In genomic region chr15:32718082-32718821, GRCh38 we compare ENCODE assay signal across 8 cellular contexts. TPM values are rescaled to one million over a fixed set of nuclear protein-coding genes. Genes with fewer than 3 reads are reported as not detected.
DNase-seq lines count a peak whose midpoint lies in the region; ATAC-seq and TF ChIP-seq lines count a peak whose summit lies in the region.

No MANE protein-coding gene starts in this region.

- TF ChIP-seq POLR2A in body of pancreas (IDR thresholded peaks at IDR 0.05) (no peak), lower leg skin (IDR thresholded peaks at IDR 0.05) (no peak)

- 0 to 3% methylated on average over 3 to 79 of the region's 79 CpGs for WGBS in body of pancreas, 2 donors
- 3% methylated on average over 25 to 52 of the region's 79 CpGs for WGBS in lower leg skin, 2 donors

- in situ Hi-C loops in G401 (cut with HindIII; ENCODE audit: low sequenced_read_pairs), result no loop called here

- H3K27me3 ChIP-seq in body of pancreas, result peaks cover 0 to 15% of the 10 kb centered on the region in 2 donors
- H3K27me3 ChIP-seq in tibial artery, result peaks cover 0 to 64% of the 10 kb centered on the region in 2 donors

- ATAC-seq in activated CD4-positive, alpha-beta T cell treated with anti-CD3 and anti-CD28 coated beads for 36 hours, result no peak
- ATAC-seq in body of pancreas, result peak; percentile 25

- peaks cover 27% of the 10 kb centered on the region for H3K4me1 ChIP-seq in body of pancreas
- peaks cover 0 to 28% (median 22%) of the 10 kb centered on the region in 4 donors for H3K4me1 ChIP-seq in tibial artery

- no peak overlapping the region for H3K4me3 Mint-ChIP-seq in activated CD4-positive, alpha-beta T cell treated with anti-CD3 and anti-CD28 coated beads for 36 hours

- peaks cover 70% of the 10 kb centered on the region for H3K27me3 Mint-ChIP-seq in activated CD4-positive, alpha-beta T cell treated with anti-CD3 and anti-CD28 coated beads for 36 hours

- peak; percentile 12 for DNase-seq in activated CD4-positive, alpha-beta T cell treated with anti-CD3 and anti-CD28 coated beads for 36 hours
- DNase-seq in activated CD4-positive, alpha-beta T cell treated with anti-CD3 and anti-CD28 coated beads for 48 hours, result no peak
- DNase-seq in body of pancreas (peak in 1 of 4 donors; percentile 21), lower leg skin (ENCODE audit: low spot score in 2 of 2) (no peak), tibial artery (no peak), G401 (ENCODE audit: low spot score) (no peak), Ammon's horn (ENCODE audit: low spot score) (no peak)
- no peak for DNase-seq in activated CD4-positive, CD25-positive, alpha-beta regulatory T cell (lab: John Stamatoyannopoulos, UW)

- intact Hi-C loops in activated CD4-positive, alpha-beta T cell treated with anti-CD3 and anti-CD28 coated beads for 36 hours (cut with DNase I, micrococcal nuclease), result no loop called here
- intact Hi-C loops in body of pancreas (cut with DNase I) (no loop called here), lower leg skin (cut with DNase I; ENCODE audit: low total_unique reads) (no loop called here), tibial artery (cut with DNase I; ENCODE audit: low total_unique reads) (no loop called here)

- H3K36me3 Mint-ChIP-seq in activated CD4-positive, alpha-beta T cell treated with anti-CD3 and anti-CD28 coated beads for 36 hours (ENCODE audit: low read depth), result no peaks in the 10 kb centered on the region

- peaks cover 15% of the 10 kb centered on the region for H3K4me1 Mint-ChIP-seq in activated CD4-positive, alpha-beta T cell treated with anti-CD3 and anti-CD28 coated beads for 36 hours

- CTCF ChIA-PET in activated CD4-positive, alpha-beta T cell treated with anti-CD3 and anti-CD28 coated beads for 36 hours (lab: Charles Lee), result no interaction called here

- H3K27ac ChIP-seq in body of pancreas (no peak overlapping the region), tibial artery (no peak overlapping the region)

- no peak overlapping the region for H3K4me3 ChIP-seq in body of pancreas
- H3K4me3 ChIP-seq in lower leg skin (ENCODE audit: low read depth, poor library complexity, severe bottlenecking), result peak overlapping the region; percentile 3
- peak overlapping the region; percentile 24 to 49 for H3K4me3 ChIP-seq in tibial artery

- POLR2A ChIA-PET in activated CD4-positive, alpha-beta T cell treated with anti-CD3 and anti-CD28 coated beads for 36 hours (lab: Charles Lee), result no interaction called here

- no peaks in the 10 kb centered on the region for H3K9me3 Mint-ChIP-seq in activated CD4-positive, alpha-beta T cell treated with anti-CD3 and anti-CD28 coated beads for 36 hours (ENCODE audit: low read depth)

- TF ChIP-seq CTCF in body of pancreas (IDR thresholded peaks at IDR 0.05) (no peak), lower leg skin (IDR thresholded peaks at IDR 0.05) (no peak), tibial artery (IDR thresholded peaks at IDR 0.05) (no peak)

- H3K9me3 ChIP-seq in body of pancreas (no peaks in the 10 kb centered on the region), tibial artery (no peaks in the 10 kb centered on the region)

- H3K36me3 ChIP-seq in body of pancreas (replicated peaks in 1 of 2; ENCODE audit: insufficient read depth in 1 of 2, low read depth in 2 of 2) (no peaks in the 10 kb centered on the region), tibial artery (no peaks in the 10 kb centered on the region)

- no peak overlapping the region for H3K27ac Mint-ChIP-seq in activated CD4-positive, alpha-beta T cell treated with anti-CD3 and anti-CD28 coated beads for 36 hours

RNA-seq across cellular contexts. Expression of gene GREM1, which starts 0.4 kb away (rescaled TPM):
- not detected for total RNA-seq in activated CD4-positive, alpha-beta T cell treated with anti-CD3 and anti-CD28 coated beads for 36 hours
- total RNA-seq in body of pancreas (1 to 10 TPM in 1 of 2 donors, under 1 TPM in 1; under 0.01 to 6.5 TPM), lower leg skin (1 to 10 TPM; 1.2 to 5.5 (median 2.4) TPM)
- total RNA-seq in G401 (2014; rRNA removed; shearing (Covaris generic)), result 0.75 and 1.0 TPM in 2 replicates

Comparison
In these comparisons a context has a peak if more than half of its experiments do, and no peak if none do; other contexts are left out.
1. H3K4me3 ChIP-seq: peak in lower leg skin (single experiment) and tibial artery (2 of 2); none in body of pancreas (0 of 2).